In the genomic region with DNA sequence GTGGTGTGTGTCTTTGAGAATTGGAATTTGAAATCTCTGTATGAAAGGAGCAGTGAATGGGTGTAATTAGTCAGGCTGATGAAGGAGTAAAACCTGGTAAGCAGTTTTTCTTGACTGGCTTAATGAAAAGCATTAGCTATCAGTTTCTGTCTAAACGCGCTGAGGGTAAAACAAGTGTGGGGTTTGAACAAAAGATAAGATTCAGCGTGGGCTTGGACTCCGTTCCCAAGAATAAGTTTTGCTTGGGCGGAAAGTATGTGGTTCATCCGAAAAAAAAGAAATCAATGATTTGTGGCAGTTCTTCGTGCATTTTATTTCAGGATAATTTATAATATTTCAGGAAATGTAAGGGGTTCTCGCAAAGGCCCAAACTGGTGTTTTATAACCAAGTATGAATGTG, we compare ENCODE assay signal across 26 cellular contexts.
"Had no signal": no experiment of that assay in that cellular context is flagged by ENCODE, and none has a peak within 500 bp of the region (broad histone marks: within the 10 kb centered on the region; RNA-seq: fewer than 3 reads in every experiment).

No MANE protein-coding gene starts in this region.

- H3K4me1 Mint-ChIP-seq: endodermal cell had no signal

- H3K9me3 Mint-ChIP-seq: dendritic cell treated with granulocyte-macrophage colony-stimulating factor and Interleukin-4, amounts not matched to agents 40 ng/mL and 50 ng/mL, for 4 days; effector memory CD8-positive, alpha-beta T cell; endodermal cell; mesothelial cell of epicardium had no signal

- H3K36me3 ChIP-seq: colonic mucosa, esophagus squamous epithelium, gastrocnemius medialis, heart right ventricle, left lung, lower lobe of right lung had no signal

- H3K4me3 ChIP-seq: colonic mucosa, esophagus squamous epithelium, gastrocnemius medialis, heart right ventricle, left lung, lower lobe of right lung, mucosa of descending colon had no signal

- H3K27ac Mint-ChIP-seq: dendritic cell treated with granulocyte-macrophage colony-stimulating factor and Interleukin-4, amounts not matched to agents 40 ng/mL and 50 ng/mL, for 4 days; effector memory CD8-positive, alpha-beta T cell; endodermal cell; mesothelial cell of epicardium had no signal

- H3K27me3 ChIP-seq: colonic mucosa, esophagus squamous epithelium, gastrocnemius medialis, heart right ventricle, left lung had no signal

- H3K4me1 ChIP-seq: colonic mucosa, esophagus squamous epithelium, gastrocnemius medialis, left lung, lower lobe of right lung had no signal

- FAIRE-seq: endometrium, islet of Langerhans, keratinocyte had no signal

- DNase-seq: colonic mucosa; cortex of kidney; effector CD8-positive, alpha-beta T cell; effector memory CD8-positive, alpha-beta T cell; endodermal cell; erythroblast; esophagus squamous epithelium; foreskin fibroblast; foreskin melanocyte; gastrocnemius medialis; glutamatergic neuron; heart right ventricle; hippocampal formation; left cardiac atrium; left lung; left ventricle myocardium superior; lower lobe of right lung; mesenchymal stem cell; mucosa of descending colon had no signal

- H3K36me3 Mint-ChIP-seq: mesothelial cell of epicardium had no signal

- H3K4me3 Mint-ChIP-seq: dendritic cell treated with granulocyte-macrophage colony-stimulating factor and Interleukin-4, amounts not matched to agents 40 ng/mL and 50 ng/mL, for 4 days; effector memory CD8-positive, alpha-beta T cell; endodermal cell; mesothelial cell of epicardium had no signal

- H3K27me3 Mint-ChIP-seq: dendritic cell treated with granulocyte-macrophage colony-stimulating factor and Interleukin-4, amounts not matched to agents 40 ng/mL and 50 ng/mL, for 4 days; effector memory CD8-positive, alpha-beta T cell had no signal

- H3K9me3 ChIP-seq: colonic mucosa, esophagus squamous epithelium, gastrocnemius medialis, heart right ventricle, left lung, lower lobe of right lung, mucosa of descending colon had no signal

- H3K27ac ChIP-seq: colonic mucosa, epithelial cell of prostate, esophagus squamous epithelium, gastrocnemius medialis, heart right ventricle, left lung, lower lobe of right lung had no signal

- ATAC-seq: effector memory CD8-positive, alpha-beta T cell; esophagus mucosa; gastrocnemius medialis; heart right ventricle; left cardiac atrium; left lung; left ventricle myocardium superior; lower lobe of right lung; mucosa of descending colon had no signal
